15 cellular contexts compared by ENCODE assay signal in the genomic region with DNA sequence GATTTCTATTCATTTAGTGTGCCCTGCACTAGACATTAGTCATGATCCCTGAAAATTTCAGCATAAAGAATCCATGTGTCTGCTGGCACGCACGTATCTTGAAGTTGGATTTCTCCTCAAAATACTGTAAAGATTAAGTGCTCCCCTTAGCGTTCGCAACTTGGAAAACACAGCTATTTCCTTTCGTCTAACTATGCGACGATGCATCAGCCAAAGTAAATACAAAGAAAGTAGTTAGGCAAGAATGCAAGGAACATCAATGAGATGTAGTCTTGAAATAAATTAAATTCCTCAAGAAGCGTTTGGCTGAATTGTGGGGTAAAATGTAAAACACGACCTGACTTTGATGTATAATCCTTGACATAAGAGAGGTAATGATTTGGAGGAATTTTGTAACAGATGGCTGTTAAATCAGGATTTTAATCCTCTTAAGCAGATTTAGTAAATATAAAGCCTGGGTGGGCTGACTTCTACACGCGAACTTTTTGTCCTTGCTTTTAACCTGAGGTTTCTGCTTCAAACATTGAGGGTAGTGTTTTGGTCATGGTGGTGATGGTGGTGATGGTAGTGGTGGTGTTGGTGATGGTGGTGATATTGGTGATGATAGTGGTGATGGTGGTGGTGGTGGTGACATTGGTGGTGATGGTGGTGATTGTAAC.
DNase-seq lines count a peak whose midpoint lies in the region; ATAC-seq and TF ChIP-seq lines count a peak whose summit lies in the region.
"Had no signal": no experiment of that assay in that cellular context is flagged by ENCODE, and none has a peak within 500 bp of the region (broad histone marks: within the 10 kb centered on the region; RNA-seq: fewer than 3 reads in every experiment).

No MANE protein-coding gene starts in this region.

- H3K4me3 ChIP-seq in cardiac muscle cell (no peak overlapping the region), adipocyte (ENCODE audit: low read length) (no peak overlapping the region), fibroblast of the aortic adventitia (ENCODE audit: low read depth, low read length) (no peak overlapping the region), upper lobe of right lung (no peak overlapping the region), lower leg skin (ENCODE audit: low read depth, poor library complexity, severe bottlenecking) (no peak overlapping the region)
- H3K4me3 ChIP-seq: ovary had no signal

- intact Hi-C loops in left cardiac atrium (cut with DNase I): no loop called here
- intact Hi-C loops in upper lobe of right lung (cut with DNase I): no loop called here
- intact Hi-C loops in lower leg skin (cut with DNase I; ENCODE audit: low total_unique reads): no loop called here

- DNase-seq in cardiac muscle cell (ENCODE audit: low read depth in 1 of 2, low spot score in 1 of 2) (peak in 1 of 2 donors; percentile 85), left cardiac atrium (no peak), adipocyte (ENCODE audit: low read depth) (peak; percentile 97), fibroblast of the aortic adventitia (ENCODE audit: low read depth) (peak; percentile 96), upper lobe of right lung (no peak), lower leg skin (ENCODE audit: low spot score in 2 of 2) (no peak), CD1c-positive myeloid dendritic cell (ENCODE audit: extremely low spot score) (no peak), activated T-cell treated with anti-CD3 and anti-CD28 coated beads for 4 hours (no peak)
- DNase-seq: activated naive CD4-positive, alpha-beta T cell treated with anti-CD3 and anti-CD28 coated beads, Interleukin-2, amount 50 U/mL, for 16 hours; erythroblast; NCI-H2081; ovary; SK-N-SH; stimulated activated CD4-positive, alpha-beta T cell treated with anti-CD3 and anti-CD28 coated beads, Interleukin-12 subunit alpha, Interleukin-12 subunit beta, amount 100 ng/mL, for 4 hours had no signal

- H3K4me1 ChIP-seq in cardiac muscle cell (ENCODE audit: low read depth): no peaks in the 10 kb centered on the region
- H3K4me1 ChIP-seq in adipocyte (ENCODE audit: control insufficient read depth, insufficient read depth, low read length): peaks cover 49% of the 10 kb centered on the region
- H3K4me1 ChIP-seq in upper lobe of right lung: peaks cover 3% of the 10 kb centered on the region

- no peak overlapping the region for H3K9ac ChIP-seq in adipocyte (ENCODE audit: low read length)
- H3K9ac ChIP-seq: SK-N-SH had no signal

- TF ChIP-seq CTCF in cardiac muscle cell (IDR thresholded peaks at IDR 0.05; ENCODE audit: low read depth, low read length) (peak; percentile 37), fibroblast of the aortic adventitia (IDR thresholded peaks at IDR 0.05; ENCODE audit: insufficient read depth, low read length) (peak; percentile 43), upper lobe of right lung (IDR thresholded peaks at IDR 0.05) (no peak), lower leg skin (IDR thresholded peaks at IDR 0.05) (no peak)

- H3K27ac ChIP-seq in cardiac muscle cell: no peak overlapping the region
- no peak overlapping the region for H3K27ac ChIP-seq in upper lobe of right lung
- H3K27ac ChIP-seq: ovary had no signal

- TF ChIP-seq POLR2A in lower leg skin (IDR thresholded peaks at IDR 0.05): no peak

- WGBS in lower leg skin, 2 donors: 45 to 61% methylated on average over 11 of the region's 11 CpGs

- H3K27me3 ChIP-seq in cardiac muscle cell: no peaks in the 10 kb centered on the region
- no peaks in the 10 kb centered on the region for H3K27me3 ChIP-seq in adipocyte (replicated peaks; ENCODE audit: control insufficient read depth, insufficient read depth, low read length)
- H3K27me3 ChIP-seq in upper lobe of right lung: no peaks in the 10 kb centered on the region
- H3K27me3 ChIP-seq: ovary had no signal

- H3K9me3 ChIP-seq in cardiac muscle cell (ENCODE audit: low read depth) (no peaks in the 10 kb centered on the region), adipocyte (ENCODE audit: control insufficient read depth, low read length) (no peaks in the 10 kb centered on the region), upper lobe of right lung (no peaks in the 10 kb centered on the region)
- H3K9me3 ChIP-seq: ovary, SK-N-SH had no signal

- ATAC-seq in left cardiac atrium: no peak
- ATAC-seq in upper lobe of right lung: peak; percentile 47
- ATAC-seq: WTC11 had no signal

- no peaks in the 10 kb centered on the region for H3K36me3 ChIP-seq in cardiac muscle cell
- H3K36me3 ChIP-seq in adipocyte (ENCODE audit: control insufficient read depth, insufficient read depth, low read length, severe bottlenecking): no peaks in the 10 kb centered on the region
- H3K36me3 ChIP-seq in upper lobe of right lung: no peaks in the 10 kb centered on the region
- H3K36me3 ChIP-seq: ovary had no signal

Comparison
In these comparisons a context has a peak if more than half of its experiments do, and no peak if none do; other contexts are left out.
1. DNase-seq: peak in adipocyte (single experiment) and fibroblast of the aortic adventitia (single experiment); none in left cardiac atrium (single experiment), upper lobe of right lung (single experiment), lower leg skin (0 of 2), CD1c-positive myeloid dendritic cell (single experiment) and activated T-cell treated with anti-CD3 and anti-CD28 coated beads for 4 hours (single experiment).
2. CTCF ChIP-seq: peak in cardiac muscle cell (single experiment) and fibroblast of the aortic adventitia (single experiment); none in upper lobe of right lung (single experiment) and lower leg skin (0 of 3).